In the genomic region with DNA sequence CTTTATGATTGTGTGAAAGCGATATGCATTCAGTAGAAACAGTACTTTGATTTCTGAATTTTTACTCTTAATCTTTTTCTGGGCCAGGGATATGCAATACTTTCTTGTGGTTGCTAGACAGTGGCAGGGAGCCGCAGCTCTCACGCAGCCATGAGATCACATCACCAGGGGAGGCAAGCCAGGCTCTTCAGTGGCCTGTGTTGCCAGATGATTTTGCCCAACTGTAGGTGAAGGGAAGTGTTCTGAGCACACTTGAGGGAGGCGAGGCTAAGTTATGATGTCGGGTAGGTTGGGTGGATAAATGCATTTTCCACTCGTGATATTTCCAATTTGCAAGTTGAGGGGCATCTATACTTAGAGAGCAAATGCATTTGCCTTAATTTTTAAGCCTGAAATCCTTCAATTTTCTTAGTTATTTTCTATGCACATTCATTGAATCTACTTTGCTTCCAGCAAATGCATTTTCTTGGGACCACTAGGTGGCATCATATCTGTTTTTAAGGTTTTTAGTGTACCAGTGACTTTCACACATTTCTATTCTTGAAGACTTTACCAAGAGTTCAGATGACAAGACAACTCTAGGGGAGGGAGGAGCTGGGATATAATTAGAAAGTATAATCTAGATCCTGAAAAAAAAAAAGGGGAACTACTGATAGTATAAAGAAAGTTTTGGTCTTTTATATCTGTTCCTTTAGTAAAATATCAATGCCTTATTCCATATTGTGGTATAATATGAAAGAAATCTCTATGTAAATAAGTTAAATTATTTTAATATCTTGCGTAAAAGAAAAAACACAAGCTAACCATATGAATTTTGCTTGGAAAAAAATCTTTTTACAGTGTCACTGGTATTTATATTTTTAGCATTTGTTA, we compare ENCODE assay signal across 8 cellular contexts.
DNase-seq lines count a peak whose midpoint lies in the region; ATAC-seq and TF ChIP-seq lines count a peak whose summit lies in the region.

No MANE protein-coding gene starts in this region.

- H3K27me3 Mint-ChIP-seq in Caco-2 (ENCODE audit: insufficient read depth, unreplicated experiment) (no peaks in the 10 kb centered on the region), WTC11 (ENCODE audit: low read depth) (no peaks in the 10 kb centered on the region)

- ATAC-seq in HG02885 (IDR thresholded peaks at IDR 0.05; ENCODE audit: poor library complexity, unreplicated experiment) (peak; percentile 73), WTC11 (no peak)

- 51% methylated on average over 7 of the region's 7 CpGs for WGBS in prostate gland

- H3K4me1 Mint-ChIP-seq in Caco-2 (ENCODE audit: low read depth, unreplicated experiment) (no peaks in the 10 kb centered on the region), WTC11 (no peaks in the 10 kb centered on the region)

- H3K27ac Mint-ChIP-seq in Caco-2 (ENCODE audit: unreplicated experiment) (no peak overlapping the region), WTC11 (no peak overlapping the region)

- H3K27me3 ChIP-seq in Caco-2 (replicated peaks; ENCODE audit: control insufficient read depth, insufficient read depth, low read length) = no peaks in the 10 kb centered on the region
- H3K27me3 ChIP-seq in prostate gland (replicated peaks; ENCODE audit: insufficient read depth) = no peaks in the 10 kb centered on the region

- H3K36me3 ChIP-seq in Caco-2 (ENCODE audit: control insufficient read depth, insufficient read depth, low read length) (no peaks in the 10 kb centered on the region), prostate gland (no peaks in the 10 kb centered on the region)

- H3K27ac ChIP-seq in prostate gland = no peak overlapping the region

- no peaks in the 10 kb centered on the region for H3K4me1 ChIP-seq in Caco-2
- H3K4me1 ChIP-seq in prostate gland (replicated peaks) = no peaks in the 10 kb centered on the region

- TF ChIP-seq CTCF in Caco-2 (IDR thresholded peaks at IDR 0.05; ENCODE audit: insufficient read depth in 1 of 2, low read depth in 1 of 2, low read length in 1 of 2, severe bottlenecking in 1 of 2, unreplicated experiment in 1 of 2) (peak; percentile 29 to 34), epithelial cell of proximal tubule (conservative IDR thresholded peaks at IDR 0.05; ENCODE audit: low read depth, low read length) (peak; percentile 71), prostate gland (IDR thresholded peaks at IDR 0.05) (peak in 3 of 4 experiments; percentile 40 to 42 (median 40)), WTC11 (IDR thresholded peaks at IDR 0.05) (no peak)

- no peak for DNase-seq in Caco-2
- DNase-seq in OCI-M1 (lab: John Stamatoyannopoulos, UW) = peak; percentile 74
- DNase-seq in epithelial cell of proximal tubule (ENCODE audit: low read depth) = peak; percentile 2
- no peak for DNase-seq in prostate gland (ENCODE audit: low spot score)
- DNase-seq in WTC11 (ENCODE audit: low spot score) = no peak
- DNase-seq in GM19238 (ENCODE audit: insufficient read length, low spot score) = no peak
- DNase-seq in T-helper 1 cell = no peak

- BruUV-seq in Caco-2 (replicated peaks; lab: Mats Ljungman, UMichigan) = no TSS peak

- H3K9me3 Mint-ChIP-seq in Caco-2 (ENCODE audit: unreplicated experiment) (no peaks in the 10 kb centered on the region), WTC11 (peaks cover 81% of the 10 kb centered on the region)

- no peaks in the 10 kb centered on the region for H3K36me3 Mint-ChIP-seq in Caco-2 (ENCODE audit: insufficient read depth, unreplicated experiment)
- H3K36me3 Mint-ChIP-seq in WTC11 = peaks cover 61% of the 10 kb centered on the region

- no peak for TF ChIP-seq POLR2A in prostate gland (IDR thresholded peaks at IDR 0.05)

- H3K4me3 Mint-ChIP-seq in Caco-2 (ENCODE audit: unreplicated experiment) (no peak overlapping the region), WTC11 (no peak overlapping the region)

- POLR2A ChIA-PET in Caco-2 (lab: Charles Lee) = no interaction called here
- POLR2A ChIA-PET in WTC11 (lab: Charles Lee) = no interaction called here

- H3K4me3 ChIP-seq in Caco-2 (ENCODE audit: low read depth, low read length) (no peak overlapping the region), epithelial cell of proximal tubule (ENCODE audit: low read depth, low read length) (no peak overlapping the region), prostate gland (no peak overlapping the region)

- H3K9me3 ChIP-seq in Caco-2 = no peaks in the 10 kb centered on the region
- no peaks in the 10 kb centered on the region for H3K9me3 ChIP-seq in prostate gland

- CTCF ChIA-PET in Caco-2 (lab: Charles Lee) (no interaction called here), WTC11 (lab: Charles Lee) (no interaction called here)

- intact Hi-C loops in Caco-2 (cut with micrococcal nuclease; ENCODE audit: unreplicated experiment) (no loop called here), prostate gland (cut with DNase I) (loop anchor here (5.0 kb wide), 1 partner anchor 1610 kb away; the partner anchor contains the start of gene CBLN2)

TF ChIP-seq in WTC11, 78 proteins besides CTCF, POLR2A, EP300 and RAD21 (continues in another document):
- TF ChIP-seq, protein P1, sequence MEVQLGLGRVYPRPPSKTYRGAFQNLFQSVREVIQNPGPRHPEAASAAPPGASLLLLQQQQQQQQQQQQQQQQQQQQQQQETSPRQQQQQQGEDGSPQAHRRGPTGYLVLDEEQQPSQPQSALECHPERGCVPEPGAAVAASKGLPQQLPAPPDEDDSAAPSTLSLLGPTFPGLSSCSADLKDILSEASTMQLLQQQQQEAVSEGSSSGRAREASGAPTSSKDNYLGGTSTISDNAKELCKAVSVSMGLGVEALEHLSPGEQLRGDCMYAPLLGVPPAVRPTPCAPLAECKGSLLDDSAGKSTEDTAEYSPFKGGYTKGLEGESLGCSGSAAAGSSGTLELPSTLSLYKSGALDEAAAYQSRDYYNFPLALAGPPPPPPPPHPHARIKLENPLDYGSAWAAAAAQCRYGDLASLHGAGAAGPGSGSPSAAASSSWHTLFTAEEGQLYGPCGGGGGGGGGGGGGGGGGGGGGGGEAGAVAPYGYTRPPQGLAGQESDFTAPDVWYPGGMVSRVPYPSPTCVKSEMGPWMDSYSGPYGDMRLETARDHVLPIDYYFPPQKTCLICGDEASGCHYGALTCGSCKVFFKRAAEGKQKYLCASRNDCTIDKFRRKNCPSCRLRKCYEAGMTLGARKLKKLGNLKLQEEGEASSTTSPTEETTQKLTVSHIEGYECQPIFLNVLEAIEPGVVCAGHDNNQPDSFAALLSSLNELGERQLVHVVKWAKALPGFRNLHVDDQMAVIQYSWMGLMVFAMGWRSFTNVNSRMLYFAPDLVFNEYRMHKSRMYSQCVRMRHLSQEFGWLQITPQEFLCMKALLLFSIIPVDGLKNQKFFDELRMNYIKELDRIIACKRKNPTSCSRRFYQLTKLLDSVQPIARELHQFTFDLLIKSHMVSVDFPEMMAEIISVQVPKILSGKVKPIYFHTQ (CRISPR knock-in tag; IDR thresholded peaks at IDR 0.05) = no peak
- TF ChIP-seq NR1H2 (CRISPR knock-in tag; IDR thresholded peaks at IDR 0.05) = no peak
- TF ChIP-seq ZNF512 (CRISPR knock-in tag; IDR thresholded peaks at IDR 0.05; ENCODE audit: borderline replicate concordance) = no peak
- no peak for TF ChIP-seq MXD4 (CRISPR knock-in tag; IDR thresholded peaks at IDR 0.05; ENCODE audit: borderline replicate concordance)
- TF ChIP-seq CREB1 (CRISPR knock-in tag; IDR thresholded peaks at IDR 0.05) = no peak
- TF ChIP-seq, protein P2, sequence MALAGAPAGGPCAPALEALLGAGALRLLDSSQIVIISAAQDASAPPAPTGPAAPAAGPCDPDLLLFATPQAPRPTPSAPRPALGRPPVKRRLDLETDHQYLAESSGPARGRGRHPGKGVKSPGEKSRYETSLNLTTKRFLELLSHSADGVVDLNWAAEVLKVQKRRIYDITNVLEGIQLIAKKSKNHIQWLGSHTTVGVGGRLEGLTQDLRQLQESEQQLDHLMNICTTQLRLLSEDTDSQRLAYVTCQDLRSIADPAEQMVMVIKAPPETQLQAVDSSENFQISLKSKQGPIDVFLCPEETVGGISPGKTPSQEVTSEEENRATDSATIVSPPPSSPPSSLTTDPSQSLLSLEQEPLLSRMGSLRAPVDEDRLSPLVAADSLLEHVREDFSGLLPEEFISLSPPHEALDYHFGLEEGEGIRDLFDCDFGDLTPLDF (CRISPR knock-in tag; IDR thresholded peaks at IDR 0.05) = no peak
- no peak for TF ChIP-seq FOXK1 (CRISPR knock-in tag; IDR thresholded peaks at IDR 0.05)
- no peak for TF ChIP-seq HMGA2 (CRISPR knock-in tag; IDR thresholded peaks at IDR 0.05)
- TF ChIP-seq STAT6 (CRISPR knock-in tag; conservative IDR thresholded peaks at IDR 0.05; ENCODE audit: low read depth) = no peak

Comparison
In these comparisons a context has a peak if more than half of its experiments do, and no peak if none do; other contexts are left out.
1. DNase-seq: peak in OCI-M1 (single experiment) and epithelial cell of proximal tubule (single experiment); none in Caco-2 (0 of 2), prostate gland (single experiment), WTC11 (single experiment), GM19238 (single experiment) and T-helper 1 cell (0 of 5).